Comparison of ENCODE assay signal across 1 cellular context in the genomic region with DNA sequence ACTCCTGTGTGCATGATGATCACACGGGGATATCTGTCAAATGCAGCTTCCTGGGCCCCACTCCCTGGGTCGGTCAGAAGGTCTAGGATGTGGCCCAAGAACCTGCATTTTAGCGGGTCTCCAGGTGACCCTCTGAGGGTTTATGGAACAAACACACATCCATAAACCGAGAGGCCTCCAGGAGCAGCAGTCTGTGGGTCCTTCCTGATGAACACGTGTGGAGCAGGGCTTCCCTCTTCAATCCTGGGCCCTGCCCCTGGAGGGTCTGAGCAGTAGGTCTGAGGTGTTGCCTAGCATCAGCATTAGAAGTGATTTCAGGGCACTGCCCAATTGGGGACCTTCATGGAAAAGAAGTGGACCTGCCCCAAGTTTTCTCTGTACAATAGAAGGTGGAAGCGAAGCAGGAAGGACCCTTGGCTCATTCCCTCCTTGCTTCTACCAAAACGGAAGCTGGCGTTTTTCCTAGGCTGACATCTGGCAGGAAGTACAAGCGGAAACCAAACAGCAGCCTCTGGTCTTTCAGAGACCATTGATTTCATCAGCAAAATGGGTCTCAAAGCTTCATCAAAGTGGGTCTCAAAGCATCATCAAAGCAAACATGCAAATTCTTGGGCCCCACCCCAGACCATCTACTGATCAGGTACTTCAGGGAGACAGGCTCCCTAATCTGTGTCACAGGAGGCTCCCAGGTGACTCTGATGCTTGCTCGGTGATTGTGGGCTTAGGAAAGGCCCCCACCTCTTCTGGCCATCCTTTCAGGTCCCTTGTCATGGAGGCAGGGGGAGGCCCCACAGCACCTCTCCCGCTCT.
TF ChIP-seq lines count a peak whose summit lies in the region.

No MANE protein-coding gene starts in this region.

TF ChIP-seq in HEK293T, 16 proteins besides CTCF, POLR2A, EP300 and RAD21 (continued from another document):
- no peak for TF ChIP-seq SUZ12 (IDR thresholded peaks at IDR 0.05)
- TF ChIP-seq FOXK2 (IDR thresholded peaks at IDR 0.05): no peak
